8 cellular contexts compared by ENCODE assay signal in the genomic region with DNA sequence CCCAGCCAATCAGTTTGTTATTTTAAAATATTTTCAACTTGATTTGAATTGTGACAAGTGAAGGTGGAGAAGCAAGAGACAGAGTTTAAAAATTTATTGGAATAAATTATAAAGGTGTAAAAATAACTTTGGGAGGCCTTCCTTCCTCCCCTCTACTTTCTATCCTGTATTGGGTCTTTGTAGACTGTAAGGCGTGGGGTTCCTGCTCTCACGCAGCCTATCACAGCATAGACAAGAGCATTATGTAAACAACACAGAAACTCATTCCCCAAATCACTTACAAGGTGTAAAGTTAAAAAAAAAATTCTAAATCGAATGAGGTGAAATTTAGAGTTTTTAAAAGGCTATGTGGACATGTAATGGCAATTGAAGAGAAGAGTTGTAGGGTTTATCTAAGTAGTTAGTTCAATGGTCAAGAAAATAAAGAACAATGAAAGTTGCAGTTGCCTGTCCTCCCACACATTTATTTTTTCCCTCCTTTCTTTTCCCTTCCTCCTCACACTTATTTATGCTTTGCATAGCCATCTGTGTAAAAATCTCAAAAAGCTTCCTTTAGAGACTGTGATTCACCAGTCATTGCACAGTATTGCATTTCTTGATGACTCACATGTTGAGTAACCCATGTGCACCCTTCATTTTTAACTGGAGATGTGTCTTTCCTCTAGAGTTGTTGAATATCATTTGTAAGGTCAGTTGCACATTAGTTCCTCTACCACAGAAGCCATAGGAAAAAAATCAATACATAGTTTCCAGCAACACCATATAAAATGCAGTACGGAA.
A peak's percentile ranks its signal among the peaks of the same experiment; 100 is the strongest.
DNase-seq lines count a peak whose midpoint lies in the region; ATAC-seq and TF ChIP-seq lines count a peak whose summit lies in the region.

No MANE protein-coding gene starts in this region.

- no peak overlapping the region for H3K4me3 ChIP-seq in fibroblast of lung (replicated peaks in 1 of 4; ENCODE audit: control extremely low read depth in 1 of 4, insufficient read depth in 1 of 4, low read depth in 3 of 4, low read length in 4 of 4)

- CTCF ChIA-PET in HEK293T (lab: Yijun Ruan, JAX), result no interaction called here

- peak; percentile 89 to 93 for ATAC-seq in activated T-cell treated with anti-CD3 and anti-CD28 coated beads, Interleukin-2, amount 50 U/mL, for 4 hours
- ATAC-seq in stimulated activated naive CD8-positive, alpha-beta T cell treated with anti-CD3 and anti-CD28 coated beads, Interleukin-15, Interleukin-2, amounts not matched to agents 100 U/mL and 50 U/mL, for 24 hours, result peak; percentile 94
- ATAC-seq in GM18907 (IDR thresholded peaks at IDR 0.05; ENCODE audit: unreplicated experiment) (no peak), GM18498 (IDR thresholded peaks at IDR 0.05; ENCODE audit: unreplicated experiment) (no peak)

- H3K27me3 ChIP-seq in fibroblast of lung (ENCODE audit: control insufficient read depth, insufficient read depth, low read length), result no peaks in the 10 kb centered on the region

- H3K4me1 ChIP-seq in fibroblast of lung (ENCODE audit: control insufficient read depth, extremely low read depth, insufficient read depth, low read length), result peaks cover 7% of the 10 kb centered on the region

- peaks cover 16% of the 10 kb centered on the region for H3K4me1 Mint-ChIP-seq in activated T-cell treated with anti-CD3 and anti-CD28 coated beads, Interleukin-2, amount 50 U/mL, for 4 hours (ENCODE audit: low read depth)

- H3K36me3 Mint-ChIP-seq in activated T-cell treated with anti-CD3 and anti-CD28 coated beads, Interleukin-2, amount 50 U/mL, for 4 hours (ENCODE audit: insufficient read depth), result peaks cover 11% of the 10 kb centered on the region

- H4K20me1 ChIP-seq in fibroblast of lung (ENCODE audit: control insufficient read depth, extremely low read depth, insufficient read depth, low read length), result no peaks in the 10 kb centered on the region

- H3K4me2 ChIP-seq in fibroblast of lung (ENCODE audit: extremely low read depth, insufficient read depth, low read length), result peak overlapping the region; percentile 44

- no peak overlapping the region for H2AFZ ChIP-seq in fibroblast of lung (ENCODE audit: low read length)

- H3K9me3 ChIP-seq in fibroblast of lung (ENCODE audit: control insufficient read depth, insufficient read depth, low read depth, low read length), result no peaks in the 10 kb centered on the region

- no peaks in the 10 kb centered on the region for H3K9me3 Mint-ChIP-seq in activated T-cell treated with anti-CD3 and anti-CD28 coated beads, Interleukin-2, amount 50 U/mL, for 4 hours

- no peaks in the 10 kb centered on the region for H3K36me3 ChIP-seq in fibroblast of lung (ENCODE audit: control insufficient read depth, insufficient read depth, low read length)

- no peak for TF ChIP-seq CTCF in fibroblast of lung (conservative IDR thresholded peaks at IDR 0.05 in 1 of 2, IDR thresholded peaks at IDR 0.05 in 1 of 2; ENCODE audit: low read depth in 1 of 2, low read length in 2 of 2)

- peak overlapping the region; percentile 58 for H3K27ac ChIP-seq in fibroblast of lung (ENCODE audit: insufficient read depth, low read length)

- POLR2A ChIA-PET in HEK293T (lab: Yijun Ruan, JAX), result no interaction called here

- H3K27me3 Mint-ChIP-seq in activated T-cell treated with anti-CD3 and anti-CD28 coated beads, Interleukin-2, amount 50 U/mL, for 4 hours (ENCODE audit: low read depth), result no peaks in the 10 kb centered on the region

- no peak overlapping the region for H3K4me3 Mint-ChIP-seq in activated T-cell treated with anti-CD3 and anti-CD28 coated beads, Interleukin-2, amount 50 U/mL, for 4 hours

- H3K79me2 ChIP-seq in fibroblast of lung (ENCODE audit: control insufficient read depth, insufficient read depth, low read length), result peaks cover 6% of the 10 kb centered on the region

- no peak overlapping the region for H3K9ac ChIP-seq in fibroblast of lung (ENCODE audit: insufficient read depth, low read length)

- no peak for DNase-seq in activated T-cell treated with anti-CD3 and anti-CD28 coated beads, Interleukin-2, amount 50 U/mL, for 4 hours
- DNase-seq in activated T-cell treated with anti-CD3 and anti-CD28 coated beads for 4 hours, result no peak
- DNase-seq in RPMI7951 (ENCODE audit: low read depth), result peak; percentile 93
- DNase-seq in fibroblast of lung (ENCODE audit: low read depth in 2 of 2), result peak; percentile 95 to 98
- no peak for DNase-seq in stimulated activated naive CD8-positive, alpha-beta T cell treated with anti-CD3 and anti-CD28 coated beads, Interleukin-15, Interleukin-2, amounts not matched to agents 100 U/mL and 50 U/mL, for 24 hours
- DNase-seq in HEK293T (ENCODE audit: extremely low spot score), result no peak

TF ChIP-seq in HEK293T, 16 proteins besides CTCF, POLR2A, EP300 and RAD21:
- TF ChIP-seq TARDBP (IDR thresholded peaks at IDR 0.05) (no peak), HDGF (IDR thresholded peaks at IDR 0.05; ENCODE audit: borderline replicate concordance) (no peak), FOXM1 (IDR thresholded peaks at IDR 0.05; ENCODE audit: borderline replicate concordance) (no peak), L3MBTL2 (conservative IDR thresholded peaks at IDR 0.05) (no peak), BHLHE40 (IDR thresholded peaks at IDR 0.05; ENCODE audit: borderline replicate concordance) (no peak), SP1 (IDR thresholded peaks at IDR 0.05) (no peak), ELF4 (IDR thresholded peaks at IDR 0.05) (no peak), ARNT (IDR thresholded peaks at IDR 0.05) (no peak), SUZ12 (IDR thresholded peaks at IDR 0.05) (no peak), CTBP1 (IDR thresholded peaks at IDR 0.05; ENCODE audit: borderline replicate concordance) (no peak), ZNF384 (IDR thresholded peaks at IDR 0.05) (no peak), NFRKB (IDR thresholded peaks at IDR 0.05) (no peak), FOXK2 (IDR thresholded peaks at IDR 0.05) (no peak)
- TF ChIP-seq, protein P1, sequence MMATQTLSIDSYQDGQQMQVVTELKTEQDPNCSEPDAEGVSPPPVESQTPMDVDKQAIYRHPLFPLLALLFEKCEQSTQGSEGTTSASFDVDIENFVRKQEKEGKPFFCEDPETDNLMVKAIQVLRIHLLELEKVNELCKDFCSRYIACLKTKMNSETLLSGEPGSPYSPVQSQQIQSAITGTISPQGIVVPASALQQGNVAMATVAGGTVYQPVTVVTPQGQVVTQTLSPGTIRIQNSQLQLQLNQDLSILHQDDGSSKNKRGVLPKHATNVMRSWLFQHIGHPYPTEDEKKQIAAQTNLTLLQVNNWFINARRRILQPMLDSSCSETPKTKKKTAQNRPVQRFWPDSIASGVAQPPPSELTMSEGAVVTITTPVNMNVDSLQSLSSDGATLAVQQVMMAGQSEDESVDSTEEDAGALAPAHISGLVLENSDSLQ (IDR thresholded peaks at IDR 0.05), result no peak

Comparison
In these comparisons a context has a peak if more than half of its experiments do, and no peak if none do; other contexts are left out.
1. ATAC-seq: peak in activated T-cell treated with anti-CD3 and anti-CD28 coated beads, Interleukin-2, amount 50 U/mL, for 4 hours (2 of 2) and stimulated activated naive CD8-positive, alpha-beta T cell treated with anti-CD3 and anti-CD28 coated beads, Interleukin-15, Interleukin-2, amounts not matched to agents 100 U/mL and 50 U/mL, for 24 hours (single experiment); none in GM18907 (single experiment) and GM18498 (single experiment).
2. DNase-seq: peak in RPMI7951 (single experiment) and fibroblast of lung (2 of 2); none in activated T-cell treated with anti-CD3 and anti-CD28 coated beads, Interleukin-2, amount 50 U/mL, for 4 hours (single experiment), activated T-cell treated with anti-CD3 and anti-CD28 coated beads for 4 hours (single experiment), stimulated activated naive CD8-positive, alpha-beta T cell treated with anti-CD3 and anti-CD28 coated beads, Interleukin-15, Interleukin-2, amounts not matched to agents 100 U/mL and 50 U/mL, for 24 hours (single experiment) and HEK293T (single experiment).